1 cellular context compared by ENCODE assay signal in the genomic region with DNA sequence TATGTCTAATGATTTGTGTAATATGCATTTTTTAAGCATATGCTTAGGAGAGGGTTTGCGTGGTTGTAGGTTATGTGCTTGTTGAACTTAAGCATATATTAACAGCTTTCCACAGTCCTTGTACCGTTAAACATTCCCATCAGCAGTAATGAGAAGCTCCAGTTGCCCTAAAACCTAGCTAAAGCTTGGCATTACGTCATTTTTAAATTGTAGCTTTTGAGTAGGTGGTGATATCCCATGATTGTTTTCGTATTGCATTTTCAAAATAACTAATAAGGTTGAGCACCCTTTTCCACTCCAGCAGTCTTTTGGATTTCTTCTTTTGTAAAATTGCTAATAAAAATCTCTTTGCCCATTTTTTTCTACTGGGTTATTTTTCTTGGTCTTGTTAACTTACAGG.
TF ChIP-seq lines count a peak whose summit lies in the region.

No MANE protein-coding gene starts in this region.

TF ChIP-seq in HepG2, 621 proteins besides CTCF, POLR2A, EP300 and RAD21 (continued from another document):
- peak; percentile 90 for TF ChIP-seq ATF7 (IDR thresholded peaks at IDR 0.05)
- TF ChIP-seq ATF7 (CRISPR knock-in tag; IDR thresholded peaks at IDR 0.05), result no peak
- no peak for TF ChIP-seq PAF1 (CRISPR knock-in tag; IDR thresholded peaks at IDR 0.05)
- TF ChIP-seq RNF219 (CRISPR knock-in tag; IDR thresholded peaks at IDR 0.05), result no peak
- TF ChIP-seq NFYC (CRISPR knock-in tag; IDR thresholded peaks at IDR 0.05), result no peak
- TF ChIP-seq SIX4 (CRISPR knock-in tag; IDR thresholded peaks at IDR 0.05), result no peak
